Comparison of ENCODE assay signal across 22 cellular contexts in the genomic region with DNA sequence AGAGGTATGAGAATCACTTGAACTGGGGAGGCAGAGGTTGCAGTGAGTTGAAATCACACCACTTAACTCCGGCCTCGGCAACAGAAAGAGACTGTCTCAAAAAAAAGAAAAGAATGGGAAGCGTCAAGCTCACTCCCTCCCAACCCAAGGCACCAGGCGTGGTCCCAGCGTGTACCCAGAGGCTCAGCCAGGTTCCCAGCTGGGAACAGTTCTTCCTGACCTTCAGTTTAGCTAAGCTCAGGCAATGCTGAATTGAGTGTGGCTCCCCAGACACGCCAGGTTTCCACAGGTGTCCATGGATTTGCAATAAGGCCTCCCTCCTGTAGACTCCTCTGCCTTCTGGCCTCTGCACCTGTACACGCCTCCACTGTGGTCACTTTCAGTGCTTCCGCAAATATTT.
"Had no signal": no experiment of that assay in that cellular context is flagged by ENCODE, and none has a peak within 500 bp of the region (broad histone marks: within the 10 kb centered on the region; RNA-seq: fewer than 3 reads in every experiment).

No MANE protein-coding gene starts in this region.

- ATAC-seq: esophagus mucosa; gastrocnemius medialis; heart right ventricle; left cardiac atrium; left lung; left ventricle myocardium superior; lower lobe of right lung; mucosa of descending colon; naive thymus-derived CD8-positive, alpha-beta T cell had no signal

- DNase-seq: dermis blood vessel endothelial cell; effector CD4-positive, alpha-beta T cell; effector memory CD4-positive, alpha-beta T cell; erythroblast; esophagus squamous epithelium; foreskin fibroblast; foreskin melanocyte; gastrocnemius medialis; glutamatergic neuron; head of caudate nucleus; heart right ventricle; hippocampal formation; left cardiac atrium; left ventricle myocardium superior; lower lobe of right lung; mesenchymal stem cell; mucosa of descending colon; naive B cell; naive thymus-derived CD8-positive, alpha-beta T cell had no signal

- H3K4me3 Mint-ChIP-seq: mesothelial cell of epicardium; naive B cell; naive thymus-derived CD8-positive, alpha-beta T cell had no signal

- H3K27ac Mint-ChIP-seq: mesothelial cell of epicardium; naive B cell; naive thymus-derived CD8-positive, alpha-beta T cell had no signal

- H3K4me1 Mint-ChIP-seq: naive B cell; naive thymus-derived CD8-positive, alpha-beta T cell had no signal

- H3K36me3 Mint-ChIP-seq: naive B cell; naive thymus-derived CD8-positive, alpha-beta T cell had no signal

- H3K9me3 Mint-ChIP-seq: naive thymus-derived CD8-positive, alpha-beta T cell had no signal
